In the genomic region with DNA sequence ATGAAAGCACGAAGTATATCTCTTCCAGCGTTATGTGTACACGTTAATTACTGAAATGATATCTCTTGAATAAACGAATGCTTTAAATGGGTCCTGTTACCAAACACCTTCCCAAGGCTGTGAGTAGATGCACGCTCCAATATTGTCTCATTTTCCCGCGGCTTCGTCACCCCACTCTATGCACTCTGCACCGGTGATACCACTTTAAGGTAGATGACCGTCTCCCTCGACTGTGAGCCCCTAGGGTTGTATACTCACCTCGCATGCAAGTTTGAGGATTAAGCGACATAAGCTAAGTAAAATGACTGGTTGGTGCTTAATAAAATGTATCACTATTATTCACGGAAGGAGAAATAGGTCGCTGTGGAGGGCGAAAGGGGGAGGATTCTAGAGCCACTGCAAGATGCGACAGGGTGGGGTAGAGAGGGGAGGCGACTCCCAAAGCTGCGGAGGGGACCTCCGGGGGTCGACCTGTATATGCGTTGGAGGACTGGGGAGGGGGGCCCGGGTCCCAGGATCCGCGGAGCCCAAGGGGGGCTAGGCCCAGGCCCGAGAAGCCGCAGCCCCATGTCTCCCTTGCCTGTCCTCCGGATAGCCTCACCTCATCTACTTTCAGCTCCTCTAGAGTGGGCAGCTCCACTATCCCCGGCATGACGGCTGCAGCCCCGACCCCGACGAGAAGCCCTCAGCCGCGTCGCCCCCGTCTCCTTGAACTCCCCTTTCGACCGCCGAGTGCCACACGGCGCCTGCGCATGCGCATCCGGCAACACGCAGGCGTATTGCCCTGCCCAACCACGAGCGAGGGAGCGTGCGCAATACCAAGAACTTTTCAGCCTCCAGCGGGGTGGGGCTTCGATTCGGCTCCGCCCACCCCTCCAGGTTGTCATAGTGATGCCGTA, we compare ENCODE assay signal across 1 cellular context.
A peak's percentile ranks its signal among the peaks of the same experiment; 100 is the strongest.
TF ChIP-seq lines count a peak whose summit lies in the region.

A gene (plus strand): TSS at position 883 of the 899 bp plus-strand sequence. CDS start 65 bp downstream, outside the sequence.
A gene (minus strand): TSS at position 754 of the 899 bp plus-strand sequence. CDS start 102 bp downstream, at position 652.

TF ChIP-seq in HepG2, 621 proteins besides CTCF, POLR2A, EP300 and RAD21 (continued from another document and continues in another):
- TF ChIP-seq, protein P1, sequence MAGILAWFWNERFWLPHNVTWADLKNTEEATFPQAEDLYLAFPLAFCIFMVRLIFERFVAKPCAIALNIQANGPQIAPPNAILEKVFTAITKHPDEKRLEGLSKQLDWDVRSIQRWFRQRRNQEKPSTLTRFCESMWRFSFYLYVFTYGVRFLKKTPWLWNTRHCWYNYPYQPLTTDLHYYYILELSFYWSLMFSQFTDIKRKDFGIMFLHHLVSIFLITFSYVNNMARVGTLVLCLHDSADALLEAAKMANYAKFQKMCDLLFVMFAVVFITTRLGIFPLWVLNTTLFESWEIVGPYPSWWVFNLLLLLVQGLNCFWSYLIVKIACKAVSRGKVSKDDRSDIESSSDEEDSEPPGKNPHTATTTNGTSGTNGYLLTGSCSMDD (CRISPR knock-in tag; IDR thresholded peaks at IDR 0.05), result no peak
- TF ChIP-seq ATM (IDR thresholded peaks at IDR 0.05; ENCODE audit: borderline replicate concordance) (no peak), POLR2AphosphoS5 (IDR thresholded peaks at IDR 0.05; ENCODE audit: low read depth, low read length) (peak; percentile 95), RBM22 (optimal IDR thresholded peaks at IDR 0.05; ENCODE audit: low read length) (no peak), STAG1 (CRISPR knock-in tag; IDR thresholded peaks at IDR 0.05) (no peak; the same call in 1 of the 2 replicates), SOX13 (IDR thresholded peaks at IDR 0.05) (no peak), SOX13 (CRISPR knock-in tag; conservative IDR thresholded peaks at IDR 0.05 in 1 of 2, IDR thresholded peaks at IDR 0.05 in 1 of 2) (0 out of 4 replicates have a peak, but pooled peaks of 1 of the 2 experiments have one; percentile 12), TBP (CRISPR knock-in tag; IDR thresholded peaks at IDR 0.05) (no peak), CEBPB (IDR thresholded peaks at IDR 0.05; ENCODE audit: borderline replicate concordance, low read depth, low read length) (peak; percentile 63; the same call in 1 of the 2 replicates), ZBTB20 (CRISPR knock-in tag; IDR thresholded peaks at IDR 0.05; ENCODE audit: borderline replicate concordance, low read depth) (no peak; the same call in 1 of the 2 replicates), TGIF2 (CRISPR knock-in tag; IDR thresholded peaks at IDR 0.05) (no peak), SP2 (CRISPR knock-in tag; IDR thresholded peaks at IDR 0.05) (no peak), ZNF761 (CRISPR knock-in tag; conservative IDR thresholded peaks at IDR 0.05) (no peak), ZSCAN9 (CRISPR knock-in tag; IDR thresholded peaks at IDR 0.05; ENCODE audit: borderline replicate concordance) (0 out of 2 replicates have a peak, but pooled peaks have one; percentile 22), NCOA2 (CRISPR knock-in tag; IDR thresholded peaks at IDR 0.05) (no peak), PHF20 (CRISPR knock-in tag; IDR thresholded peaks at IDR 0.05) (peak; percentile 72), FOXC1 (CRISPR knock-in tag; IDR thresholded peaks at IDR 0.05; ENCODE audit: borderline replicate concordance) (no peak; the same call in 1 of the 2 replicates), TARDBP (CRISPR knock-in tag; IDR thresholded peaks at IDR 0.05) (0 out of 2 replicates have a peak, but pooled peaks have one; percentile 27), JARID2 (CRISPR knock-in tag; IDR thresholded peaks at IDR 0.05; ENCODE audit: insufficient replicate concordance) (no peak), ZNF484 (CRISPR knock-in tag; IDR thresholded peaks at IDR 0.05; ENCODE audit: borderline replicate concordance, low read depth) (no peak), SP4 (CRISPR knock-in tag; IDR thresholded peaks at IDR 0.05) (peak; percentile 52; the same call in 1 of the 2 replicates), MIER3 (CRISPR knock-in tag; IDR thresholded peaks at IDR 0.05; ENCODE audit: borderline replicate concordance) (no peak; the same call in 1 of the 2 replicates), ZNF17 (CRISPR knock-in tag; IDR thresholded peaks at IDR 0.05) (no peak), HDAC6 (IDR thresholded peaks at IDR 0.05; ENCODE audit: low read depth, low read length) (no peak), SMAD3 (CRISPR knock-in tag; IDR thresholded peaks at IDR 0.05) (no peak)
- TF ChIP-seq, protein P2, sequence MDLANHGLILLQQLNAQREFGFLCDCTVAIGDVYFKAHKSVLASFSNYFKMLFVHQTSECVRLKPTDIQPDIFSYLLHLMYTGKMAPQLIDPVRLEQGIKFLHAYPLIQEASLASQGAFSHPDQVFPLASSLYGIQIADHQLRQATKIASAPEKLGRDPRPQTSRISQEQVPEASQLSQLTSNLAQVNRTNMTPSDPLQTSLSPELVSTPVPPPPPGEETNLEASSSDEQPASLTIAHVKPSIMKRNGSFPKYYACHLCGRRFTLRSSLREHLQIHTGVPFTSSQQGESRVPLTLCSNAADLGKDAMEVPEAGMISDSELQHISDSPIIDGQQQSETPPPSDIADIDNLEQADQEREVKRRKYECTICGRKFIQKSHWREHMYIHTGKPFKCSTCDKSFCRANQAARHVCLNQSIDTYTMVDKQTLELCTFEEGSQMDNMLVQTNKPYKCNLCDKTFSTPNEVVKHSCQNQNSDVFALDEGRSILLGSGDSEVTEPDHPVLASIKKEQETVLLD (CRISPR knock-in tag; IDR thresholded peaks at IDR 0.05; ENCODE audit: low read depth), result no peak
- TF ChIP-seq, protein P3, sequence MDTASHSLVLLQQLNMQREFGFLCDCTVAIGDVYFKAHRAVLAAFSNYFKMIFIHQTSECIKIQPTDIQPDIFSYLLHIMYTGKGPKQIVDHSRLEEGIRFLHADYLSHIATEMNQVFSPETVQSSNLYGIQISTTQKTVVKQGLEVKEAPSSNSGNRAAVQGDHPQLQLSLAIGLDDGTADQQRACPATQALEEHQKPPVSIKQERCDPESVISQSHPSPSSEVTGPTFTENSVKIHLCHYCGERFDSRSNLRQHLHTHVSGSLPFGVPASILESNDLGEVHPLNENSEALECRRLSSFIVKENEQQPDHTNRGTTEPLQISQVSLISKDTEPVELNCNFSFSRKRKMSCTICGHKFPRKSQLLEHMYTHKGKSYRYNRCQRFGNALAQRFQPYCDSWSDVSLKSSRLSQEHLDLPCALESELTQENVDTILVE (CRISPR knock-in tag; IDR thresholded peaks at IDR 0.05), result no peak
- TF ChIP-seq, protein P4, sequence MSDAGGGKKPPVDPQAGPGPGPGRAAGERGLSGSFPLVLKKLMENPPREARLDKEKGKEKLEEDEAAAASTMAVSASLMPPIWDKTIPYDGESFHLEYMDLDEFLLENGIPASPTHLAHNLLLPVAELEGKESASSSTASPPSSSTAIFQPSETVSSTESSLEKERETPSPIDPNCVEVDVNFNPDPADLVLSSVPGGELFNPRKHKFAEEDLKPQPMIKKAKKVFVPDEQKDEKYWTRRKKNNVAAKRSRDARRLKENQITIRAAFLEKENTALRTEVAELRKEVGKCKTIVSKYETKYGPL (CRISPR knock-in tag; IDR thresholded peaks at IDR 0.05), result no peak
- TF ChIP-seq, protein P5, sequence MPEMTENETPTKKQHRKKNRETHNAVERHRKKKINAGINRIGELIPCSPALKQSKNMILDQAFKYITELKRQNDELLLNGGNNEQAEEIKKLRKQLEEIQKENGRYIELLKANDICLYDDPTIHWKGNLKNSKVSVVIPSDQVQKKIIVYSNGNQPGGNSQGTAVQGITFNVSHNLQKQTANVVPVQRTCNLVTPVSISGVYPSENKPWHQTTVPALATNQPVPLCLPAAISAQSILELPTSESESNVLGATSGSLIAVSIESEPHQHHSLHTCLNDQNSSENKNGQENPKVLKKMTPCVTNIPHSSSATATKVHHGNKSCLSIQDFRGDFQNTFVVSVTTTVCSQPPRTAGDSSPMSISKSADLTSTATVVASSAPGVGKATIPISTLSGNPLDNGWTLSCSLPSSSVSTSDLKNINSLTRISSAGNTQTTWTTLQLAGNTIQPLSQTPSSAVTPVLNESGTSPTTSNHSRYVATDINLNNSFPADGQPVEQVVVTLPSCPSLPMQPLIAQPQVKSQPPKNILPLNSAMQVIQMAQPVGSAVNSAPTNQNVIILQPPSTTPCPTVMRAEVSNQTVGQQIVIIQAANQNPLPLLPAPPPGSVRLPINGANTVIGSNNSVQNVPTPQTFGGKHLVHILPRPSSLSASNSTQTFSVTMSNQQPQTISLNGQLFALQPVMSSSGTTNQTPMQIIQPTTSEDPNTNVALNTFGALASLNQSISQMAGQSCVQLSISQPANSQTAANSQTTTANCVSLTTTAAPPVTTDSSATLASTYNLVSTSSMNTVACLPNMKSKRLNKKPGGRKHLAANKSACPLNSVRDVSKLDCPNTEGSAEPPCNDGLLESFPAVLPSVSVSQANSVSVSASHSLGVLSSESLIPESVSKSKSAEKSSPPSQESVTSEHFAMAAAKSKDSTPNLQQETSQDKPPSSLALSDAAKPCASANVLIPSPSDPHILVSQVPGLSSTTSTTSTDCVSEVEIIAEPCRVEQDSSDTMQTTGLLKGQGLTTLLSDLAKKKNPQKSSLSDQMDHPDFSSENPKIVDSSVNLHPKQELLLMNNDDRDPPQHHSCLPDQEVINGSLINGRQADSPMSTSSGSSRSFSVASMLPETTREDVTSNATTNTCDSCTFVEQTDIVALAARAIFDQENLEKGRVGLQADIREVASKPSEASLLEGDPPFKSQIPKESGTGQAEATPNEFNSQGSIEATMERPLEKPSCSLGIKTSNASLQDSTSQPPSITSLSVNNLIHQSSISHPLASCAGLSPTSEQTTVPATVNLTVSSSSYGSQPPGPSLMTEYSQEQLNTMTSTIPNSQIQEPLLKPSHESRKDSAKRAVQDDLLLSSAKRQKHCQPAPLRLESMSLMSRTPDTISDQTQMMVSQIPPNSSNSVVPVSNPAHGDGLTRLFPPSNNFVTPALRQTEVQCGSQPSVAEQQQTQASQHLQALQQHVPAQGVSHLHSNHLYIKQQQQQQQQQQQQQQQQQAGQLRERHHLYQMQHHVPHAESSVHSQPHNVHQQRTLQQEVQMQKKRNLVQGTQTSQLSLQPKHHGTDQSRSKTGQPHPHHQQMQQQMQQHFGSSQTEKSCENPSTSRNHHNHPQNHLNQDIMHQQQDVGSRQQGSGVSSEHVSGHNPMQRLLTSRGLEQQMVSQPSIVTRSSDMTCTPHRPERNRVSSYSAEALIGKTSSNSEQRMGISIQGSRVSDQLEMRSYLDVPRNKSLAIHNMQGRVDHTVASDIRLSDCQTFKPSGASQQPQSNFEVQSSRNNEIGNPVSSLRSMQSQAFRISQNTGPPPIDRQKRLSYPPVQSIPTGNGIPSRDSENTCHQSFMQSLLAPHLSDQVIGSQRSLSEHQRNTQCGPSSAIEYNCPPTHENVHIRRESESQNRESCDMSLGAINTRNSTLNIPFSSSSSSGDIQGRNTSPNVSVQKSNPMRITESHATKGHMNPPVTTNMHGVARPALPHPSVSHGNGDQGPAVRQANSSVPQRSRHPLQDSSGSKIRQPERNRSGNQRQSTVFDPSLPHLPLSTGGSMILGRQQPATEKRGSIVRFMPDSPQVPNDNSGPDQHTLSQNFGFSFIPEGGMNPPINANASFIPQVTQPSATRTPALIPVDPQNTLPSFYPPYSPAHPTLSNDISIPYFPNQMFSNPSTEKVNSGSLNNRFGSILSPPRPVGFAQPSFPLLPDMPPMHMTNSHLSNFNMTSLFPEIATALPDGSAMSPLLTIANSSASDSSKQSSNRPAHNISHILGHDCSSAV (CRISPR knock-in tag; IDR thresholded peaks at IDR 0.05; ENCODE audit: borderline replicate concordance), result no peak
- TF ChIP-seq, protein P6, sequence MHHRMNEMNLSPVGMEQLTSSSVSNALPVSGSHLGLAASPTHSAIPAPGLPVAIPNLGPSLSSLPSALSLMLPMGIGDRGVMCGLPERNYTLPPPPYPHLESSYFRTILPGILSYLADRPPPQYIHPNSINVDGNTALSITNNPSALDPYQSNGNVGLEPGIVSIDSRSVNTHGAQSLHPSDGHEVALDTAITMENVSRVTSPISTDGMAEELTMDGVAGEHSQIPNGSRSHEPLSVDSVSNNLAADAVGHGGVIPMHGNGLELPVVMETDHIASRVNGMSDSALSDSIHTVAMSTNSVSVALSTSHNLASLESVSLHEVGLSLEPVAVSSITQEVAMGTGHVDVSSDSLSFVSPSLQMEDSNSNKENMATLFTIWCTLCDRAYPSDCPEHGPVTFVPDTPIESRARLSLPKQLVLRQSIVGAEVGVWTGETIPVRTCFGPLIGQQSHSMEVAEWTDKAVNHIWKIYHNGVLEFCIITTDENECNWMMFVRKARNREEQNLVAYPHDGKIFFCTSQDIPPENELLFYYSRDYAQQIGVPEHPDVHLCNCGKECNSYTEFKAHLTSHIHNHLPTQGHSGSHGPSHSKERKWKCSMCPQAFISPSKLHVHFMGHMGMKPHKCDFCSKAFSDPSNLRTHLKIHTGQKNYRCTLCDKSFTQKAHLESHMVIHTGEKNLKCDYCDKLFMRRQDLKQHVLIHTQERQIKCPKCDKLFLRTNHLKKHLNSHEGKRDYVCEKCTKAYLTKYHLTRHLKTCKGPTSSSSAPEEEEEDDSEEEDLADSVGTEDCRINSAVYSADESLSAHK (CRISPR knock-in tag; IDR thresholded peaks at IDR 0.05; ENCODE audit: borderline replicate concordance), result no peak
- TF ChIP-seq, protein P7, sequence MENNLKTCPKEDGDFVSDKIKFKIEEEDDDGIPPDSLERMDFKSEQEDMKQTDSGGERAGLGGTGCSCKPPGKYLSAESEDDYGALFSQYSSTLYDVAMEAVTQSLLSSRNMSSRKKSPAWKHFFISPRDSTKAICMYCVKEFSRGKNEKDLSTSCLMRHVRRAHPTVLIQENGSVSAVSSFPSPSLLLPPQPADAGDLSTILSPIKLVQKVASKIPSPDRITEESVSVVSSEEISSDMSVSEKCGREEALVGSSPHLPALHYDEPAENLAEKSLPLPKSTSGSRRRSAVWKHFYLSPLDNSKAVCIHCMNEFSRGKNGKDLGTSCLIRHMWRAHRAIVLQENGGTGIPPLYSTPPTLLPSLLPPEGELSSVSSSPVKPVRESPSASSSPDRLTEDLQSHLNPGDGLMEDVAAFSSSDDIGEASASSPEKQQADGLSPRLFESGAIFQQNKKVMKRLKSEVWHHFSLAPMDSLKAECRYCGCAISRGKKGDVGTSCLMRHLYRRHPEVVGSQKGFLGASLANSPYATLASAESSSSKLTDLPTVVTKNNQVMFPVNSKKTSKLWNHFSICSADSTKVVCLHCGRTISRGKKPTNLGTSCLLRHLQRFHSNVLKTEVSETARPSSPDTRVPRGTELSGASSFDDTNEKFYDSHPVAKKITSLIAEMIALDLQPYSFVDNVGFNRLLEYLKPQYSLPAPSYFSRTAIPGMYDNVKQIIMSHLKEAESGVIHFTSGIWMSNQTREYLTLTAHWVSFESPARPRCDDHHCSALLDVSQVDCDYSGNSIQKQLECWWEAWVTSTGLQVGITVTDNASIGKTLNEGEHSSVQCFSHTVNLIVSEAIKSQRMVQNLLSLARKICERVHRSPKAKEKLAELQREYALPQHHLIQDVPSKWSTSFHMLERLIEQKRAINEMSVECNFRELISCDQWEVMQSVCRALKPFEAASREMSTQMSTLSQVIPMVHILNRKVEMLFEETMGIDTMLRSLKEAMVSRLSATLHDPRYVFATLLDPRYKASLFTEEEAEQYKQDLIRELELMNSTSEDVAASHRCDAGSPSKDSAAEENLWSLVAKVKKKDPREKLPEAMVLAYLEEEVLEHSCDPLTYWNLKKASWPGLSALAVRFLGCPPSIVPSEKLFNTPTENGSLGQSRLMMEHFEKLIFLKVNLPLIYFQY (CRISPR knock-in tag; IDR thresholded peaks at IDR 0.05; ENCODE audit: borderline replicate concordance), result no peak
- TF ChIP-seq, protein P8, sequence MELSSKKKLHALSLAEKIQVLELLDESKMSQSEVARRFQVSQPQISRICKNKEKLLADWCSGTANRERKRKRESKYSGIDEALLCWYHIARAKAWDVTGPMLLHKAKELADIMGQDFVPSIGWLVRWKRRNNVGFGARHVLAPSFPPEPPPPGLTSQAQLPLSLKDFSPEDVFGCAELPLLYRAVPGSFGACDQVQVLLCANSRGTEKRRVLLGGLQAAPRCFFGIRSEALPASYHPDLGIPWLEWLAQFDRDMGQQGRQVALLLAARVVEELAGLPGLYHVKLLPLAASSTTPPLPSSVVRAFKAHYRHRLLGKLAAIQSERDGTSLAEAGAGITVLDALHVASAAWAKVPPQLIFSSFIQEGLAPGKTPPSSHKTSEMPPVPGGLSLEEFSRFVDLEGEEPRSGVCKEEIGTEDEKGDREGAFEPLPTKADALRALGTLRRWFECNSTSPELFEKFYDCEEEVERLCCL (CRISPR knock-in tag; IDR thresholded peaks at IDR 0.05; ENCODE audit: borderline replicate concordance), result no peak
